ENCODE assay signal across 8 cellular contexts in genomic region chr1:88302843-88303486, GRCh38.
DNase-seq lines count a peak whose midpoint lies in the region; ATAC-seq, FAIRE-seq and TF ChIP-seq lines count a peak whose summit lies in the region.

No MANE protein-coding gene starts in this region.

- no peak for TF ChIP-seq EP300 in HepG2 (IDR thresholded peaks at IDR 0.05; ENCODE audit: low read depth in 2 of 2, low read length in 2 of 2)
- no peak for TF ChIP-seq EP300 in HepG2 (CRISPR knock-in tag; IDR thresholded peaks at IDR 0.05; ENCODE audit: borderline replicate concordance)

- TF ChIP-seq RAD21 in HepG2 (CRISPR knock-in tag; IDR thresholded peaks at IDR 0.05) = no peak

- H3K4me3 ChIP-seq in ascending aorta (no peak overlapping the region), HepG2 (replicated peaks in 1 of 3; ENCODE audit: insufficient read depth in 1 of 3, low read depth in 2 of 3, low read length in 3 of 3) (no peak overlapping the region)

- H3K4me3 Mint-ChIP-seq in HFFc6 = no peak overlapping the region
- H3K4me3 Mint-ChIP-seq in stimulated activated memory B cell treated with anti-CD40 and anti-IgM and Interleukin-4, amounts not matched to agents 10 μg/mL and 1 μg/mL and 100 μg/mL, for 72 hours = no peak overlapping the region
- H3K4me3 Mint-ChIP-seq in natural killer cell treated with Interleukin-12 subunit alpha and Interleukin-12 subunit beta and Interleukin-15 and Interleukin-18, amount 100 ng/mL, for 72 hours = no peak overlapping the region

- H3K9ac ChIP-seq in HepG2 (ENCODE audit: insufficient read depth, low read depth, low read length) = no peak overlapping the region

- no peak overlapping the region for H2AFZ ChIP-seq in HepG2 (ENCODE audit: low read length)

- H3K9me3 ChIP-seq in ascending aorta (no peaks in the 10 kb centered on the region), HepG2 (ENCODE audit: low read length) (no peaks in the 10 kb centered on the region)

- ATAC-seq in HepG2 (peak; percentile 57), GM18517 (IDR thresholded peaks at IDR 0.05; ENCODE audit: unreplicated experiment) (no peak)
- no peak for ATAC-seq in stimulated activated memory B cell treated with anti-CD40 and anti-IgM and Interleukin-4, amounts not matched to agents 10 μg/mL and 1 μg/mL and 100 μg/mL, for 72 hours
- ATAC-seq in natural killer cell treated with Interleukin-12 subunit alpha and Interleukin-12 subunit beta and Interleukin-15 and Interleukin-18, amount 100 ng/mL, for 72 hours = no peak

- H3K4me1 ChIP-seq in ascending aorta (no peaks in the 10 kb centered on the region), HepG2 (ENCODE audit: insufficient read depth, low read length) (no peaks in the 10 kb centered on the region)

- no peaks in the 10 kb centered on the region for H3K79me2 ChIP-seq in HepG2 (ENCODE audit: insufficient read depth, low read length)

- no peak for FAIRE-seq in HepG2 (lab: Jason Lieb, UNC)

- peaks cover 9% of the 10 kb centered on the region for H3K9me3 Mint-ChIP-seq in HFFc6
- H3K9me3 Mint-ChIP-seq in stimulated activated memory B cell treated with anti-CD40 and anti-IgM and Interleukin-4, amounts not matched to agents 10 μg/mL and 1 μg/mL and 100 μg/mL, for 72 hours = no peaks in the 10 kb centered on the region
- peaks cover 9% of the 10 kb centered on the region for H3K9me3 Mint-ChIP-seq in natural killer cell treated with Interleukin-12 subunit alpha and Interleukin-12 subunit beta and Interleukin-15 and Interleukin-18, amount 100 ng/mL, for 72 hours

- TF ChIP-seq CTCF in AG09319 (IDR thresholded peaks at IDR 0.05; ENCODE audit: low read depth, low read length) (peak; percentile 44), HFFc6 (IDR thresholded peaks at IDR 0.05) (peak; percentile 59), ascending aorta (IDR thresholded peaks at IDR 0.05) (peak in 2 of 3 experiments; percentile 26 to 55), HepG2 (CRISPR knock-in tag; IDR thresholded peaks at IDR 0.05) (peak; percentile 21; the same call in 1 of the 2 replicates)

- H3K36me3 ChIP-seq in ascending aorta = no peaks in the 10 kb centered on the region
- H3K36me3 ChIP-seq in HepG2 (replicated peaks in 1 of 2; ENCODE audit: control insufficient read depth in 1 of 2, insufficient read depth in 2 of 2, low read length in 2 of 2) = no peaks in the 10 kb centered on the region

- H3K27ac Mint-ChIP-seq in HFFc6 = no peak overlapping the region
- no peak overlapping the region for H3K27ac Mint-ChIP-seq in stimulated activated memory B cell treated with anti-CD40 and anti-IgM and Interleukin-4, amounts not matched to agents 10 μg/mL and 1 μg/mL and 100 μg/mL, for 72 hours
- no peak overlapping the region for H3K27ac Mint-ChIP-seq in natural killer cell treated with Interleukin-12 subunit alpha and Interleukin-12 subunit beta and Interleukin-15 and Interleukin-18, amount 100 ng/mL, for 72 hours

- H3K27me3 Mint-ChIP-seq in HFFc6 (ENCODE audit: insufficient read depth) = no peaks in the 10 kb centered on the region
- H3K27me3 Mint-ChIP-seq in stimulated activated memory B cell treated with anti-CD40 and anti-IgM and Interleukin-4, amounts not matched to agents 10 μg/mL and 1 μg/mL and 100 μg/mL, for 72 hours = peaks cover 11% of the 10 kb centered on the region
- H3K27me3 Mint-ChIP-seq in natural killer cell treated with Interleukin-12 subunit alpha and Interleukin-12 subunit beta and Interleukin-15 and Interleukin-18, amount 100 ng/mL, for 72 hours = peaks cover 0 to 7% of the 10 kb centered on the region in 2 donors

- TF ChIP-seq POLR2A in HepG2 (IDR thresholded peaks at IDR 0.05; ENCODE audit: insufficient read depth in 1 of 2, low read depth in 2 of 2, low read length in 2 of 2) = no peak

- H3K4me1 Mint-ChIP-seq in HFFc6 (ENCODE audit: low read depth) = no peaks in the 10 kb centered on the region
- H3K4me1 Mint-ChIP-seq in stimulated activated memory B cell treated with anti-CD40 and anti-IgM and Interleukin-4, amounts not matched to agents 10 μg/mL and 1 μg/mL and 100 μg/mL, for 72 hours = no peaks in the 10 kb centered on the region
- no peaks in the 10 kb centered on the region for H3K4me1 Mint-ChIP-seq in natural killer cell treated with Interleukin-12 subunit alpha and Interleukin-12 subunit beta and Interleukin-15 and Interleukin-18, amount 100 ng/mL, for 72 hours (ENCODE audit: low read depth in 2 of 2)

- H3K27ac ChIP-seq in ascending aorta (no peak overlapping the region), HepG2 (ENCODE audit: extremely low read length, insufficient read depth, low read length) (no peak overlapping the region)

- in situ Hi-C loops in HepG2 (cut with HindIII; ENCODE audit: extremely low pct_ligation_motif_present, low pct_unique_long_range_greater_than_20kb) = loop anchor here (5.0 kb wide), 1 partner anchor 121 kb away; no protein-coding TSS in a partner anchor

- H3K36me3 Mint-ChIP-seq in HFFc6 (ENCODE audit: low read depth) = no peaks in the 10 kb centered on the region
- H3K36me3 Mint-ChIP-seq in stimulated activated memory B cell treated with anti-CD40 and anti-IgM and Interleukin-4, amounts not matched to agents 10 μg/mL and 1 μg/mL and 100 μg/mL, for 72 hours = no peaks in the 10 kb centered on the region
- H3K36me3 Mint-ChIP-seq in natural killer cell treated with Interleukin-12 subunit alpha and Interleukin-12 subunit beta and Interleukin-15 and Interleukin-18, amount 100 ng/mL, for 72 hours = no peaks in the 10 kb centered on the region

- intact Hi-C loops in ascending aorta (cut with DNase I) = loop anchor here (5.0 kb wide), 2 partner anchors 1011 to 1171 kb away; no protein-coding TSS in a partner anchor
- intact Hi-C loops in HepG2 (cut with micrococcal nuclease; ENCODE audit: unreplicated experiment) = loop anchor here (1.0 to 2.0 kb wide), 2 partner anchors 123 to 1010 kb away; no protein-coding TSS in a partner anchor

- peak; percentile 7 for DNase-seq in AG09319 (ENCODE audit: extremely low read depth, low read depth)
- peak; percentile 1 for DNase-seq in HFFc6
- DNase-seq in ascending aorta (ENCODE audit: low spot score in 2 of 2) = no peak
- DNase-seq in HepG2 (ENCODE audit: low spot score) = peak; percentile 8
- DNase-seq in NCI-H1048 (lab: John Stamatoyannopoulos, UW) = no peak
- DNase-seq in natural killer cell treated with Interleukin-12 subunit alpha and Interleukin-12 subunit beta and Interleukin-15 and Interleukin-18, amount 100 ng/mL, for 72 hours (ENCODE audit: low spot score) = no peak

- WGBS in HepG2 (ENCODE audit: low lambda C conversion rate) = under 1% methylated on average over 4 of the region's 4 CpGs

- no TSS peak for BruUV-seq in HepG2 (replicated peaks; lab: Mats Ljungman, UMichigan)

- H3K27me3 ChIP-seq in ascending aorta = no peaks in the 10 kb centered on the region
- H3K27me3 ChIP-seq in HepG2 (ENCODE audit: control insufficient read depth in 1 of 2, insufficient read depth in 2 of 2, low read length in 2 of 2) = no peaks in the 10 kb centered on the region; a peak in 1 of 5 replicates

- POLR2A ChIA-PET in HepG2 (lab: Yijun Ruan, JAX) = no interaction called here

- H4K20me1 ChIP-seq in HepG2 (ENCODE audit: insufficient read depth, low read length) = no peaks in the 10 kb centered on the region

- no peak overlapping the region for H3K4me2 ChIP-seq in HepG2 (ENCODE audit: low read depth, low read length)

- CTCF ChIA-PET in HepG2 (lab: Yijun Ruan, JAX; ENCODE audit: low intra/inter-chr PET ratio, low total read pairs) = no interaction called here

TF ChIP-seq in HepG2, 621 proteins besides CTCF, POLR2A, EP300 and RAD21:
- TF ChIP-seq ATAD3A (CRISPR knock-in tag; IDR thresholded peaks at IDR 0.05) (no peak), STAT5B (CRISPR knock-in tag; IDR thresholded peaks at IDR 0.05) (no peak), SMC3 (IDR thresholded peaks at IDR 0.05; ENCODE audit: low read length) (peak; percentile 61), ZBTB49 (CRISPR knock-in tag; IDR thresholded peaks at IDR 0.05; ENCODE audit: borderline replicate concordance) (no peak), ZNF275 (CRISPR knock-in tag; IDR thresholded peaks at IDR 0.05; ENCODE audit: borderline replicate concordance) (no peak), STAG1 (CRISPR knock-in tag; IDR thresholded peaks at IDR 0.05) (peak; percentile 66), KDM2A (CRISPR knock-in tag; IDR thresholded peaks at IDR 0.05; ENCODE audit: borderline replicate concordance, low read depth) (no peak)

Comparison
In these comparisons a context has a peak if more than half of its experiments do, and no peak if none do; other contexts are left out.
1. DNase-seq: peak in AG09319 (single experiment), HFFc6 (single experiment) and HepG2 (single experiment); none in ascending aorta (0 of 2), NCI-H1048 (single experiment) and natural killer cell treated with Interleukin-12 subunit alpha and Interleukin-12 subunit beta and Interleukin-15 and Interleukin-18, amount 100 ng/mL, for 72 hours (single experiment).
2. Peak in every context shown above with its lines, with median percentiles within 50 percentile points of each other: CTCF ChIP-seq.